In genomic region chr10:92697663-92698511, GRCh38 we compare ENCODE assay signal across 1 cellular context.
TF ChIP-seq lines count a peak whose summit lies in the region.

No MANE protein-coding gene starts in this region.

TF ChIP-seq in K562, 482 proteins besides CTCF, POLR2A, EP300 and RAD21 (continued from another document and continues in another):
- TF ChIP-seq ZNF318 (IDR thresholded peaks at IDR 0.05; ENCODE audit: borderline replicate concordance in 1 of 2, low read depth in 1 of 2) (no peak), TCF3 (CRISPR knock-in tag; IDR thresholded peaks at IDR 0.05) (no peak), CBFA2T3 (IDR thresholded peaks at IDR 0.05) (no peak), ZNF592 (IDR thresholded peaks at IDR 0.05) (no peak), NCOR1 (IDR thresholded peaks at IDR 0.05) (no peak), E2F3 (CRISPR knock-in tag; IDR thresholded peaks at IDR 0.05) (no peak), NCOA1 (IDR thresholded peaks at IDR 0.05; ENCODE audit: low read depth) (no peak), CEBPG (CRISPR knock-in tag; IDR thresholded peaks at IDR 0.05) (no peak), CEBPG (tag; conservative IDR thresholded peaks at IDR 0.05 in 1 of 2, IDR thresholded peaks at IDR 0.05 in 1 of 2) (peak; percentile 88 to 96), E2F4 (CRISPR knock-in tag; IDR thresholded peaks at IDR 0.05; ENCODE audit: low read depth) (no peak), CREB1 (IDR thresholded peaks at IDR 0.05) (no peak), CREB1 (CRISPR knock-in tag; IDR thresholded peaks at IDR 0.05) (no peak), IRF9 (tag; IDR thresholded peaks at IDR 0.05) (no peak), STAT5A (IDR thresholded peaks at IDR 0.05; ENCODE audit: borderline replicate concordance, low read length) (no peak), ZNF140 (CRISPR knock-in tag; IDR thresholded peaks at IDR 0.05) (no peak), FOSL1 (tag; conservative IDR thresholded peaks at IDR 0.05) (no peak), FOXJ2 (tag; IDR thresholded peaks at IDR 0.05) (no peak), SRF (CRISPR knock-in tag; IDR thresholded peaks at IDR 0.05) (no peak), ZNF75A (CRISPR knock-in tag; IDR thresholded peaks at IDR 0.05) (peak; percentile 95), SIN3A (IDR thresholded peaks at IDR 0.05; ENCODE audit: borderline replicate concordance in 2 of 2, control insufficient read depth in 1 of 2, low read depth in 2 of 2, low read length in 2 of 2) (no peak), PTBP1 (IDR thresholded peaks at IDR 0.05; ENCODE audit: low read depth, low read length) (no peak), ZFP36 (IDR thresholded peaks at IDR 0.05; ENCODE audit: low read depth, low read length, partially characterized antibody) (no peak), ZNF124 (CRISPR knock-in tag; IDR thresholded peaks at IDR 0.05) (no peak), MBD2 (IDR thresholded peaks at IDR 0.05; ENCODE audit: borderline replicate concordance, low read depth) (no peak), YBX1 (IDR thresholded peaks at IDR 0.05) (no peak), XRCC5 (IDR thresholded peaks at IDR 0.05; ENCODE audit: low read depth, low read length) (no peak), NFYB (IDR thresholded peaks at IDR 0.05; ENCODE audit: extremely low read depth, insufficient read length) (no peak), ZNF431 (CRISPR knock-in tag; IDR thresholded peaks at IDR 0.05) (no peak), MYBL2 (IDR thresholded peaks at IDR 0.05; ENCODE audit: low read depth) (no peak), MYBL2 (CRISPR knock-in tag; IDR thresholded peaks at IDR 0.05; ENCODE audit: borderline replicate concordance) (no peak), ZFP30 (CRISPR knock-in tag; IDR thresholded peaks at IDR 0.05; ENCODE audit: borderline replicate concordance) (no peak), SLC30A9 (CRISPR knock-in tag; IDR thresholded peaks at IDR 0.05) (no peak), PCBP1 (IDR thresholded peaks at IDR 0.05; ENCODE audit: low read depth, low read length, poor library complexity, severe bottlenecking) (no peak), SMARCE1 (IDR thresholded peaks at IDR 0.05) (peak; percentile 36; the same call in 1 of the 2 replicates), ESRRA (IDR thresholded peaks at IDR 0.05; ENCODE audit: borderline replicate concordance, low read depth) (no peak), ZNF384 (IDR thresholded peaks at IDR 0.05; ENCODE audit: low read depth, low read length) (no peak), PYGO2 (tag; IDR thresholded peaks at IDR 0.05) (no peak), ZNF778 (CRISPR knock-in tag; IDR thresholded peaks at IDR 0.05) (no peak)
- TF ChIP-seq, protein P1, sequence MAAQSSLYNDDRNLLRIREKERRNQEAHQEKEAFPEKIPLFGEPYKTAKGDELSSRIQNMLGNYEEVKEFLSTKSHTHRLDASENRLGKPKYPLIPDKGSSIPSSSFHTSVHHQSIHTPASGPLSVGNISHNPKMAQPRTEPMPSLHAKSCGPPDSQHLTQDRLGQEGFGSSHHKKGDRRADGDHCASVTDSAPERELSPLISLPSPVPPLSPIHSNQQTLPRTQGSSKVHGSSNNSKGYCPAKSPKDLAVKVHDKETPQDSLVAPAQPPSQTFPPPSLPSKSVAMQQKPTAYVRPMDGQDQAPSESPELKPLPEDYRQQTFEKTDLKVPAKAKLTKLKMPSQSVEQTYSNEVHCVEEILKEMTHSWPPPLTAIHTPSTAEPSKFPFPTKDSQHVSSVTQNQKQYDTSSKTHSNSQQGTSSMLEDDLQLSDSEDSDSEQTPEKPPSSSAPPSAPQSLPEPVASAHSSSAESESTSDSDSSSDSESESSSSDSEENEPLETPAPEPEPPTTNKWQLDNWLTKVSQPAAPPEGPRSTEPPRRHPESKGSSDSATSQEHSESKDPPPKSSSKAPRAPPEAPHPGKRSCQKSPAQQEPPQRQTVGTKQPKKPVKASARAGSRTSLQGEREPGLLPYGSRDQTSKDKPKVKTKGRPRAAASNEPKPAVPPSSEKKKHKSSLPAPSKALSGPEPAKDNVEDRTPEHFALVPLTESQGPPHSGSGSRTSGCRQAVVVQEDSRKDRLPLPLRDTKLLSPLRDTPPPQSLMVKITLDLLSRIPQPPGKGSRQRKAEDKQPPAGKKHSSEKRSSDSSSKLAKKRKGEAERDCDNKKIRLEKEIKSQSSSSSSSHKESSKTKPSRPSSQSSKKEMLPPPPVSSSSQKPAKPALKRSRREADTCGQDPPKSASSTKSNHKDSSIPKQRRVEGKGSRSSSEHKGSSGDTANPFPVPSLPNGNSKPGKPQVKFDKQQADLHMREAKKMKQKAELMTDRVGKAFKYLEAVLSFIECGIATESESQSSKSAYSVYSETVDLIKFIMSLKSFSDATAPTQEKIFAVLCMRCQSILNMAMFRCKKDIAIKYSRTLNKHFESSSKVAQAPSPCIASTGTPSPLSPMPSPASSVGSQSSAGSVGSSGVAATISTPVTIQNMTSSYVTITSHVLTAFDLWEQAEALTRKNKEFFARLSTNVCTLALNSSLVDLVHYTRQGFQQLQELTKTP (IDR thresholded peaks at IDR 0.05; ENCODE audit: low read depth in 1 of 2, partially characterized antibody in 2 of 2): no peak
- TF ChIP-seq, protein P2, sequence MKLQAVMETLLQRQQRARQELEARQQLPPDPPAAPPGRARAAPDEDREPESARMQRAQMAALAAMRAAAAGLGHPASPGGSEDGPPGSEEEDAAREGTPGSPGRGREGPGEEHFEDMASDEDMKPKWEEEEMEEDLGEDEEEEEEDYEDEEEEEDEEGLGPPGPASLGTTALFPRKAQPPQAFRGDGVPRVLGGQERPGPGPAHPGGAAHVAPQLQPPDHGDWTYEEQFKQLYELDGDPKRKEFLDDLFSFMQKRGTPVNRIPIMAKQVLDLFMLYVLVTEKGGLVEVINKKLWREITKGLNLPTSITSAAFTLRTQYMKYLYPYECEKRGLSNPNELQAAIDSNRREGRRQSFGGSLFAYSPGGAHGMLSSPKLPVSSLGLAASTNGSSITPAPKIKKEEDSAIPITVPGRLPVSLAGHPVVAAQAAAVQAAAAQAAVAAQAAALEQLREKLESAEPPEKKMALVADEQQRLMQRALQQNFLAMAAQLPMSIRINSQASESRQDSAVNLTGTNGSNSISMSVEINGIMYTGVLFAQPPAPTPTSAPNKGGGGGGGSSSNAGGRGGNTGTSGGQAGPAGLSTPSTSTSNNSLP (IDR thresholded peaks at IDR 0.05; ENCODE audit: borderline replicate concordance, low read depth, low read length): 0 out of 2 replicates have a peak, but pooled peaks have one; percentile 34
- TF ChIP-seq, protein P3, sequence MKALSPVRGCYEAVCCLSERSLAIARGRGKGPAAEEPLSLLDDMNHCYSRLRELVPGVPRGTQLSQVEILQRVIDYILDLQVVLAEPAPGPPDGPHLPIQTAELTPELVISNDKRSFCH (CRISPR knock-in tag; IDR thresholded peaks at IDR 0.05): no peak
- TF ChIP-seq, protein P3 (tag; IDR thresholded peaks at IDR 0.05): no peak
- TF ChIP-seq, protein P4, sequence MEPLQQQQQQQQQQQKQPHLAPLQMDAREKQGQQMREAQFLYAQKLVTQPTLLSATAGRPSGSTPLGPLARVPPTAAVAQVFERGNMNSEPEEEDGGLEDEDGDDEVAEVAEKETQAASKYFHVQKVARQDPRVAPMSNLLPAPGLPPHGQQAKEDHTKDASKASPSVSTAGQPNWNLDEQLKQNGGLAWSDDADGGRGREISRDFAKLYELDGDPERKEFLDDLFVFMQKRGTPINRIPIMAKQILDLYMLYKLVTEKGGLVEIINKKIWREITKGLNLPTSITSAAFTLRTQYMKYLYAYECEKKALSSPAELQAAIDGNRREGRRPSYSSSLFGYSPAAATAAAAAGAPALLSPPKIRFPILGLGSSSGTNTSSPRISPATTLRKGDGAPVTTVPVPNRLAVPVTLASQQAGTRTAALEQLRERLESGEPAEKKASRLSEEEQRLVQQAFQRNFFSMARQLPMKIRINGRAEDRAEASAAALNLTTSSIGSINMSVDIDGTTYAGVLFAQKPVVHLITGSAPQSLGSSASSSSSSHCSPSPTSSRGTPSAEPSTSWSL (CRISPR knock-in tag; IDR thresholded peaks at IDR 0.05; ENCODE audit: borderline replicate concordance): no peak
